In genomic region chr3:27907929-27908328, GRCh38 we compare ENCODE assay signal across 1 cellular context.
TF ChIP-seq lines count a peak whose summit lies in the region.

No MANE protein-coding gene starts in this region.

TF ChIP-seq in GM23338, 12 proteins besides CTCF, POLR2A, EP300 and RAD21 (continued from another document):
- TF ChIP-seq, protein P1, sequence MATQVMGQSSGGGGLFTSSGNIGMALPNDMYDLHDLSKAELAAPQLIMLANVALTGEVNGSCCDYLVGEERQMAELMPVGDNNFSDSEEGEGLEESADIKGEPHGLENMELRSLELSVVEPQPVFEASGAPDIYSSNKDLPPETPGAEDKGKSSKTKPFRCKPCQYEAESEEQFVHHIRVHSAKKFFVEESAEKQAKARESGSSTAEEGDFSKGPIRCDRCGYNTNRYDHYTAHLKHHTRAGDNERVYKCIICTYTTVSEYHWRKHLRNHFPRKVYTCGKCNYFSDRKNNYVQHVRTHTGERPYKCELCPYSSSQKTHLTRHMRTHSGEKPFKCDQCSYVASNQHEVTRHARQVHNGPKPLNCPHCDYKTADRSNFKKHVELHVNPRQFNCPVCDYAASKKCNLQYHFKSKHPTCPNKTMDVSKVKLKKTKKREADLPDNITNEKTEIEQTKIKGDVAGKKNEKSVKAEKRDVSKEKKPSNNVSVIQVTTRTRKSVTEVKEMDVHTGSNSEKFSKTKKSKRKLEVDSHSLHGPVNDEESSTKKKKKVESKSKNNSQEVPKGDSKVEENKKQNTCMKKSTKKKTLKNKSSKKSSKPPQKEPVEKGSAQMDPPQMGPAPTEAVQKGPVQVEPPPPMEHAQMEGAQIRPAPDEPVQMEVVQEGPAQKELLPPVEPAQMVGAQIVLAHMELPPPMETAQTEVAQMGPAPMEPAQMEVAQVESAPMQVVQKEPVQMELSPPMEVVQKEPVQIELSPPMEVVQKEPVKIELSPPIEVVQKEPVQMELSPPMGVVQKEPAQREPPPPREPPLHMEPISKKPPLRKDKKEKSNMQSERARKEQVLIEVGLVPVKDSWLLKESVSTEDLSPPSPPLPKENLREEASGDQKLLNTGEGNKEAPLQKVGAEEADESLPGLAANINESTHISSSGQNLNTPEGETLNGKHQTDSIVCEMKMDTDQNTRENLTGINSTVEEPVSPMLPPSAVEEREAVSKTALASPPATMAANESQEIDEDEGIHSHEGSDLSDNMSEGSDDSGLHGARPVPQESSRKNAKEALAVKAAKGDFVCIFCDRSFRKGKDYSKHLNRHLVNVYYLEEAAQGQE (IDR thresholded peaks at IDR 0.05; ENCODE audit: unreplicated experiment), result no peak
- TF ChIP-seq STAT1 (IDR thresholded peaks at IDR 0.05; ENCODE audit: unreplicated experiment) (no peak), JUNB (IDR thresholded peaks at IDR 0.05; ENCODE audit: unreplicated experiment) (no peak), EZH2 (IDR thresholded peaks at IDR 0.05; ENCODE audit: low read depth, unreplicated experiment) (no peak), ZNF331 (CRISPR knock-in tag; IDR thresholded peaks at IDR 0.05; ENCODE audit: low read depth) (no peak), CREB1 (CRISPR knock-in tag; IDR thresholded peaks at IDR 0.05; ENCODE audit: low read depth) (no peak), ZNF114 (CRISPR knock-in tag; IDR thresholded peaks at IDR 0.05) (no peak), POLR2AphosphoS5 (IDR thresholded peaks at IDR 0.05; ENCODE audit: low read depth) (no peak)
- TF ChIP-seq, protein P2, sequence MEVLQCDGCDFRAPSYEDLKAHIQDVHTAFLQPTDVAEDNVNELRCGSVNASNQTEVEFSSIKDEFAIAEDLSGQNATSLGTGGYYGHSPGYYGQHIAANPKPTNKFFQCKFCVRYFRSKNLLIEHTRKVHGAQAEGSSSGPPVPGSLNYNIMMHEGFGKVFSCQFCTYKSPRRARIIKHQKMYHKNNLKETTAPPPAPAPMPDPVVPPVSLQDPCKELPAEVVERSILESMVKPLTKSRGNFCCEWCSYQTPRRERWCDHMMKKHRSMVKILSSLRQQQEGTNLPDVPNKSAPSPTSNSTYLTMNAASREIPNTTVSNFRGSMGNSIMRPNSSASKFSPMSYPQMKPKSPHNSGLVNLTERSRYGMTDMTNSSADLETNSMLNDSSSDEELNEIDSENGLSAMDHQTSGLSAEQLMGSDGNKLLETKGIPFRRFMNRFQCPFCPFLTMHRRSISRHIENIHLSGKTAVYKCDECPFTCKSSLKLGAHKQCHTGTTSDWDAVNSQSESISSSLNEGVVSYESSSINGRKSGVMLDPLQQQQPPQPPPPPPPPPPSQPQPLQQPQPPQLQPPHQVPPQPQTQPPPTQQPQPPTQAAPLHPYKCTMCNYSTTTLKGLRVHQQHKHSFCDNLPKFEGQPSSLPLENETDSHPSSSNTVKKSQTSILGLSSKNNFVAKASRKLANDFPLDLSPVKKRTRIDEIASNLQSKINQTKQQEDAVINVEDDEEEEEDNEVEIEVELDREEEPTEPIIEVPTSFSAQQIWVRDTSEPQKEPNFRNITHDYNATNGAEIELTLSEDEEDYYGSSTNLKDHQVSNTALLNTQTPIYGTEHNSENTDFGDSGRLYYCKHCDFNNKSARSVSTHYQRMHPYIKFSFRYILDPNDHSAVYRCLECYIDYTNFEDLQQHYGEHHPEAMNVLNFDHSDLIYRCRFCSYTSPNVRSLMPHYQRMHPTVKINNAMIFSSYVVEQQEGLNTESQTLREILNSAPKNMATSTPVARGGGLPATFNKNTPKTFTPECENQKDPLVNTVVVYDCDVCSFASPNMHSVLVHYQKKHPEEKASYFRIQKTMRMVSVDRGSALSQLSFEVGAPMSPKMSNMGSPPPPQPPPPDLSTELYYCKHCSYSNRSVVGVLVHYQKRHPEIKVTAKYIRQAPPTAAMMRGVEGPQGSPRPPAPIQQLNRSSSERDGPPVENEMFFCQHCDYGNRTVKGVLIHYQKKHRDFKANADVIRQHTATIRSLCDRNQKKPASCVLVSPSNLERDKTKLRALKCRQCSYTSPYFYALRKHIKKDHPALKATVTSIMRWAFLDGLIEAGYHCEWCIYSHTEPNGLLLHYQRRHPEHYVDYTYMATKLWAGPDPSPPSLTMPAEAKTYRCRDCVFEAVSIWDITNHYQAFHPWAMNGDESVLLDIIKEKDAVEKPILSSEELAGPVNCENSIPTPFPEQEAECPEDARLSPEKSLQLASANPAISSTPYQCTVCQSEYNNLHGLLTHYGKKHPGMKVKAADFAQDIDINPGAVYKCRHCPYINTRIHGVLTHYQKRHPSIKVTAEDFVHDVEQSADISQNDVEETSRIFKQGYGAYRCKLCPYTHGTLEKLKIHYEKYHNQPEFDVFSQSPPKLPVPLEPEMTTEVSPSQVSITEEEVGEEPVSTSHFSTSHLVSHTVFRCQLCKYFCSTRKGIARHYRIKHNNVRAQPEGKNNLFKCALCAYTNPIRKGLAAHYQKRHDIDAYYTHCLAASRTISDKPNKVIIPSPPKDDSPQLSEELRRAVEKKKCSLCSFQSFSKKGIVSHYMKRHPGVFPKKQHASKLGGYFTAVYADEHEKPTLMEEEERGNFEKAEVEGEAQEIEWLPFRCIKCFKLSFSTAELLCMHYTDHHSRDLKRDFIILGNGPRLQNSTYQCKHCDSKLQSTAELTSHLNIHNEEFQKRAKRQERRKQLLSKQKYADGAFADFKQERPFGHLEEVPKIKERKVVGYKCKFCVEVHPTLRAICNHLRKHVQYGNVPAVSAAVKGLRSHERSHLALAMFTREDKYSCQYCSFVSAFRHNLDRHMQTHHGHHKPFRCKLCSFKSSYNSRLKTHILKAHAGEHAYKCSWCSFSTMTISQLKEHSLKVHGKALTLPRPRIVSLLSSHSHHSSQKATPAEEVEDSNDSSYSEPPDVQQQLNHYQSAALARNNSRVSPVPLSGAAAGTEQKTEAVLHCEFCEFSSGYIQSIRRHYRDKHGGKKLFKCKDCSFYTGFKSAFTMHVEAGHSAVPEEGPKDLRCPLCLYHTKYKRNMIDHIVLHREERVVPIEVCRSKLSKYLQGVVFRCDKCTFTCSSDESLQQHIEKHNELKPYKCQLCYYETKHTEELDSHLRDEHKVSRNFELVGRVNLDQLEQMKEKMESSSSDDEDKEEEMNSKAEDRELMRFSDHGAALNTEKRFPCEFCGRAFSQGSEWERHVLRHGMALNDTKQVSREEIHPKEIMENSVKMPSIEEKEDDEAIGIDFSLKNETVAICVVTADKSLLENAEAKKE (CRISPR knock-in tag; IDR thresholded peaks at IDR 0.05), result no peak
